12 cellular contexts compared by ENCODE assay signal in genomic region chr1:152745289-152745704, GRCh38. TPM values are rescaled to one million over a fixed set of nuclear protein-coding genes. Genes with fewer than 3 reads are reported as not detected.
DNase-seq lines count a peak whose midpoint lies in the region; ATAC-seq and TF ChIP-seq lines count a peak whose summit lies in the region.
"Had no signal": no experiment of that assay in that cellular context is flagged by ENCODE, and none has a peak within 500 bp of the region (broad histone marks: within the 10 kb centered on the region; RNA-seq: fewer than 3 reads in every experiment).

No MANE protein-coding gene starts in this region.

- TF ChIP-seq CTCF in Caco-2 (IDR thresholded peaks at IDR 0.05; ENCODE audit: insufficient read depth in 1 of 2, low read depth in 1 of 2, low read length in 1 of 2, severe bottlenecking in 1 of 2, unreplicated experiment in 1 of 2) (no peak), OCI-LY1 (IDR thresholded peaks at IDR 0.05; ENCODE audit: low read length) (peak; percentile 31; the same call in 1 of the 2 replicates), heart right ventricle (IDR thresholded peaks at IDR 0.05) (no peak)

- H3K9me3 Mint-ChIP-seq in Caco-2 (ENCODE audit: unreplicated experiment), result no peaks in the 10 kb centered on the region
- H3K9me3 Mint-ChIP-seq: T-helper 1 cell treated with Interleukin-12 subunit alpha and Interleukin-12 subunit beta and Interleukin-4 antibody, amounts not matched to agents 30 μg/mL and 1 μg/mL, for 36 hours had no signal

- H3K4me1 Mint-ChIP-seq in Caco-2 (ENCODE audit: low read depth, unreplicated experiment), result peaks cover 22% of the 10 kb centered on the region

- H3K9ac ChIP-seq in OCI-LY1 (ENCODE audit: low read length), result no peak overlapping the region

- no peak overlapping the region for H3K27ac ChIP-seq in OCI-LY1 (ENCODE audit: low read depth, low read length, poor library complexity, severe bottlenecking)
- peak overlapping the region; percentile 33 for H3K27ac ChIP-seq in epithelial cell of prostate
- no peak overlapping the region for H3K27ac ChIP-seq in heart right ventricle

- CTCF ChIA-PET in Caco-2 (lab: Charles Lee), result no interaction called here

- H3K4me1 ChIP-seq in Caco-2 (peaks cover 25% of the 10 kb centered on the region), OCI-LY1 (ENCODE audit: insufficient read depth, low read length, severe bottlenecking) (no peaks in the 10 kb centered on the region), heart right ventricle (no peaks in the 10 kb centered on the region)

- BruUV-seq in Caco-2 (replicated peaks; lab: Mats Ljungman, UMichigan), result no TSS peak

- no peaks in the 10 kb centered on the region for H3K27me3 Mint-ChIP-seq in Caco-2 (ENCODE audit: insufficient read depth, unreplicated experiment)

- peak overlapping the region; percentile 36 for H3K4me3 Mint-ChIP-seq in Caco-2 (ENCODE audit: unreplicated experiment)
- H3K4me3 Mint-ChIP-seq: T-helper 1 cell treated with Interleukin-12 subunit alpha and Interleukin-12 subunit beta and Interleukin-4 antibody, amounts not matched to agents 30 μg/mL and 1 μg/mL, for 36 hours had no signal

- no peaks in the 10 kb centered on the region for H3K36me3 ChIP-seq in Caco-2 (ENCODE audit: control insufficient read depth, insufficient read depth, low read length)
- no peaks in the 10 kb centered on the region for H3K36me3 ChIP-seq in OCI-LY1 (ENCODE audit: insufficient read depth, low read length)
- H3K36me3 ChIP-seq in heart right ventricle, result no peaks in the 10 kb centered on the region

- H3F3A ChIP-seq in OCI-LY1 (ENCODE audit: insufficient read depth, low read length), result no peaks in the 10 kb centered on the region

- no peaks in the 10 kb centered on the region for H4K20me1 ChIP-seq in OCI-LY1 (ENCODE audit: insufficient read depth, low read length)

- ATAC-seq in GM18909 (IDR thresholded peaks at IDR 0.05; ENCODE audit: poor library complexity, unreplicated experiment) (no peak), heart right ventricle (no peak)
- ATAC-seq: left colon had no signal

- H3K27me3 ChIP-seq in Caco-2 (replicated peaks; ENCODE audit: control insufficient read depth, insufficient read depth, low read length) (no peaks in the 10 kb centered on the region), OCI-LY1 (ENCODE audit: insufficient read depth, low read length) (no peaks in the 10 kb centered on the region), heart right ventricle (peaks cover 0 to 25% (median 7%) of the 10 kb centered on the region in 7 donors)

- 82 to 85% methylated on average over 4 of the region's 4 CpGs for WGBS in heart right ventricle, 2 donors

- no peaks in the 10 kb centered on the region for H3K9me2 ChIP-seq in OCI-LY1 (ENCODE audit: low read depth, low read length)

- H3K79me2 ChIP-seq in OCI-LY1 (ENCODE audit: insufficient read depth, low read length), result no peaks in the 10 kb centered on the region

- intact Hi-C loops in Caco-2 (cut with micrococcal nuclease; ENCODE audit: unreplicated experiment), result no loop called here
- intact Hi-C loops in heart right ventricle (cut with DNase I), result no loop called here

- H3K4me2 ChIP-seq in OCI-LY1 (ENCODE audit: low read length), result no peak overlapping the region

- DNase-seq in Caco-2 (peak in 1 of 2 experiments; percentile 29), HPDE6-E6E7 (ENCODE audit: extremely low spot score) (peak; percentile 49), epithelial cell of prostate (ENCODE audit: low read depth, low spot score) (no peak), germinal center (ENCODE audit: low spot score) (no peak), heart right ventricle (no peak), NCI-H526 treated with DMSO at 0.1 percent for 48 hours (lab: John Stamatoyannopoulos, UW) (no peak)
- DNase-seq: activated naive CD4-positive, alpha-beta T cell treated with anti-CD3 and anti-CD28 coated beads, Interleukin-2, amount 50 U/mL, for 16 hours; left colon; NCI-H446 had no signal

- H3K36me3 Mint-ChIP-seq in Caco-2 (ENCODE audit: insufficient read depth, unreplicated experiment), result no peaks in the 10 kb centered on the region

- POLR2A ChIA-PET in Caco-2 (lab: Charles Lee), result no interaction called here

- no peak overlapping the region for H2AFZ ChIP-seq in OCI-LY1 (ENCODE audit: low read length)

- H3K4me3 ChIP-seq in Caco-2 (ENCODE audit: low read depth, low read length) (no peak overlapping the region), OCI-LY1 (ENCODE audit: low read depth, low read length, poor library complexity, severe bottlenecking) (no peak overlapping the region), heart right ventricle (no peak overlapping the region)

- peak overlapping the region; percentile 76 for H3K27ac Mint-ChIP-seq in Caco-2 (ENCODE audit: unreplicated experiment)
- H3K27ac Mint-ChIP-seq: T-helper 1 cell treated with Interleukin-12 subunit alpha and Interleukin-12 subunit beta and Interleukin-4 antibody, amounts not matched to agents 30 μg/mL and 1 μg/mL, for 36 hours had no signal

- H3K9me3 ChIP-seq in Caco-2, result no peaks in the 10 kb centered on the region
- H3K9me3 ChIP-seq in OCI-LY1 (ENCODE audit: low read length), result no peaks in the 10 kb centered on the region
- H3K9me3 ChIP-seq in heart right ventricle, result no peaks in the 10 kb centered on the region

RNA-seq across cellular contexts. Expression of gene KPRP, which starts 12.5 kb away (rescaled TPM):
- total RNA-seq in Caco-2 (2022) (not detected in 2 replicates), heart right ventricle (not detected)
- not detected for polyA plus RNA-seq in heart right ventricle
- total RNA-seq: left colon had no signal

RNA-seq across cellular contexts. Expression of gene LCE1F, which starts 29.6 kb away (rescaled TPM):
- total RNA-seq in Caco-2 (2022) (not detected in 2 replicates), heart right ventricle (not detected)
- not detected for polyA plus RNA-seq in heart right ventricle
- total RNA-seq: left colon had no signal

RNA-seq across cellular contexts. Expression of gene LCE4A, which starts 37.3 kb away (rescaled TPM):
- not detected in 2 replicates for total RNA-seq in Caco-2 (2022)
- not detected for total RNA-seq in heart right ventricle
- polyA plus RNA-seq in heart right ventricle, result not detected
- total RNA-seq: left colon had no signal

RNA-seq across cellular contexts. Expression of gene LCE1E, which starts 40.8 kb away (rescaled TPM):
- total RNA-seq in Caco-2 (2022) (not detected in 2 replicates), heart right ventricle (not detected)
- polyA plus RNA-seq in heart right ventricle, result not detected
- total RNA-seq: left colon had no signal

RNA-seq across cellular contexts. Expression of gene LCE2A, which starts 47.2 kb away (rescaled TPM):
- total RNA-seq in Caco-2 (2022) (not detected in 2 replicates), heart right ventricle (not detected)
- polyA plus RNA-seq in heart right ventricle, result not detected
- total RNA-seq: left colon had no signal
